In genomic region chr14:76931629-76932402, GRCh38 we compare ENCODE assay signal across 20 cellular contexts.
DNase-seq lines count a peak whose midpoint lies in the region; ATAC-seq, FAIRE-seq and TF ChIP-seq lines count a peak whose summit lies in the region.
"Had no signal": no experiment of that assay in that cellular context is flagged by ENCODE, and none has a peak within 500 bp of the region (broad histone marks: within the 10 kb centered on the region; RNA-seq: fewer than 3 reads in every experiment).

No MANE protein-coding gene starts in this region.

- peak overlapping the region; percentile 56 for H3K27ac Mint-ChIP-seq in activated CD4-positive, alpha-beta T cell treated with anti-CD3 and anti-CD28 coated beads for 36 hours
- H3K27ac Mint-ChIP-seq in effector memory CD8-positive, alpha-beta T cell: peak overlapping the region; percentile 63 to 70

- WGBS in trophoblast cell (ENCODE audit: extremely low coverage, insufficient coverage, insufficient read length): no CpG with 5 or more reads among the region's 9 CpGs

- peak; percentile 93 for FAIRE-seq in HTR-8/SVneo (lab: Jason Lieb, UNC)
- FAIRE-seq: G401.6, pancreas had no signal

- H3K9ac ChIP-seq in trophoblast cell (ENCODE audit: low read length): peak overlapping the region; percentile 30
- H3K9ac ChIP-seq in PC-3 (ENCODE audit: low read length): no peak overlapping the region

- no peak overlapping the region for H3K4me3 Mint-ChIP-seq in activated CD4-positive, alpha-beta T cell treated with anti-CD3 and anti-CD28 coated beads for 36 hours
- H3K4me3 Mint-ChIP-seq in effector memory CD8-positive, alpha-beta T cell: peak overlapping the region in 1 of 2 donors; percentile 36

- in situ Hi-C loops in HAP-1 (cut with MboI; ENCODE audit: low sequenced_read_pairs): no loop called here

- no peak overlapping the region for H4K12ac ChIP-seq in trophoblast cell (ENCODE audit: low read depth, low read length)

- POLR2A ChIA-PET in activated CD4-positive, alpha-beta T cell treated with anti-CD3 and anti-CD28 coated beads for 36 hours (lab: Charles Lee): interaction anchor here (1.6 kb wide), 1 partner anchor 11 kb away, joined by 3 read pairs; no protein-coding TSS in a partner anchor
- POLR2A ChIA-PET in PC-3 (lab: Charles Lee; ENCODE audit: unreplicated experiment): no interaction called here

- H3K27me3 ChIP-seq in trophoblast cell (ENCODE audit: insufficient read depth, low read length) (no peaks in the 10 kb centered on the region), PC-3 (ENCODE audit: low read length) (no peaks in the 10 kb centered on the region), HAP-1 (ENCODE audit: low read depth) (no peaks in the 10 kb centered on the region)
- H3K27me3 ChIP-seq: body of pancreas, pancreas, upper lobe of right lung had no signal

- no peaks in the 10 kb centered on the region for H3K9me2 ChIP-seq in PC-3 (replicated peaks; ENCODE audit: low read length)

- H3K4me1 ChIP-seq in trophoblast cell (ENCODE audit: control insufficient read depth in 1 of 2, insufficient read depth in 2 of 2, low read length in 2 of 2) (peaks cover 0 to 3% of the 10 kb centered on the region in 2 experiments), PC-3 (ENCODE audit: insufficient read depth, low read length) (no peaks in the 10 kb centered on the region), HAP-1 (peaks cover 6% of the 10 kb centered on the region)
- H3K4me1 ChIP-seq: body of pancreas, pancreas had no signal

- H3K36me3 Mint-ChIP-seq in activated CD4-positive, alpha-beta T cell treated with anti-CD3 and anti-CD28 coated beads for 36 hours (ENCODE audit: low read depth): no peaks in the 10 kb centered on the region
- H3K36me3 Mint-ChIP-seq in effector memory CD8-positive, alpha-beta T cell (ENCODE audit: insufficient read depth): peaks cover 6% of the 10 kb centered on the region

- H3K14ac ChIP-seq in trophoblast cell (ENCODE audit: low read length): no peak overlapping the region

- no peak for DNase-seq in activated CD4-positive, alpha-beta T cell treated with anti-CD3 and anti-CD28 coated beads for 36 hours
- no peak for DNase-seq in activated CD4-positive, alpha-beta T cell treated with anti-CD3 and anti-CD28 coated beads, Interleukin-2, amount 50 U/mL, for 48 hours
- DNase-seq in HTR-8/SVneo (ENCODE audit: insufficient read length, low spot score): no peak
- DNase-seq in effector memory CD8-positive, alpha-beta T cell: no peak
- DNase-seq in trophoblast cell: no peak
- DNase-seq in PC-3: no peak
- no peak for DNase-seq in HAP-1 (ENCODE audit: low spot score in 2 of 2)
- DNase-seq: activated CD4-positive, alpha-beta T cell treated with anti-CD3 and anti-CD28 coated beads for 4 hours; body of pancreas; dermis blood vessel endothelial cell; islet precursor cell; MV-4-11; NK-92 treated with Interleukin-12 subunit alpha and Interleukin-12 subunit beta, amount 100 ng/mL, for 24 hours; pancreas; stimulated activated naive CD4-positive, alpha-beta T cell; upper lobe of right lung had no signal

- H3K27ac ChIP-seq in trophoblast cell (ENCODE audit: low read depth, low read length) (no peak overlapping the region), PC-3 (ENCODE audit: low read length) (no peak overlapping the region)
- H3K27ac ChIP-seq: body of pancreas, pancreas, upper lobe of right lung had no signal

- no peak overlapping the region for H3K4ac ChIP-seq in trophoblast cell (ENCODE audit: low read depth, low read length)

- intact Hi-C loops in activated CD4-positive, alpha-beta T cell treated with anti-CD3 and anti-CD28 coated beads for 36 hours (cut with DNase I, micrococcal nuclease): no loop called here
- intact Hi-C loops in PC-3 (cut with micrococcal nuclease): no loop called here

- H3K4me3 ChIP-seq in trophoblast cell (ENCODE audit: low read depth, low read length) (no peak overlapping the region), PC-3 (ENCODE audit: low read length) (no peak overlapping the region), HAP-1 (no peak overlapping the region)
- H3K4me3 ChIP-seq: body of pancreas, pancreas, upper lobe of right lung had no signal

- CTCF ChIA-PET in activated CD4-positive, alpha-beta T cell treated with anti-CD3 and anti-CD28 coated beads for 36 hours (lab: Charles Lee): interaction anchor here (0.7 to 1.2 kb wide), 3 partner anchors 11 to 137 kb away, joined by 3 to 4 read pairs (median 4); no protein-coding TSS in a partner anchor
- CTCF ChIA-PET in PC-3 (lab: Charles Lee): no interaction called here

- no peak overlapping the region for H3K4me2 ChIP-seq in trophoblast cell (ENCODE audit: low read length)
- H3K4me2 ChIP-seq in PC-3 (ENCODE audit: low read length): no peak overlapping the region

- H2BK120ac ChIP-seq in trophoblast cell (ENCODE audit: insufficient read depth, low read length, poor library complexity): no peak overlapping the region

- no TSS peak for BruUV-seq in PC-3 (replicated peaks; lab: Mats Ljungman, UMichigan)

- no peak overlapping the region for H3K23ac ChIP-seq in trophoblast cell (ENCODE audit: low read length)

- H2AK5ac ChIP-seq in trophoblast cell (ENCODE audit: low read length): no peak overlapping the region

- no peak overlapping the region for H3K18ac ChIP-seq in trophoblast cell (ENCODE audit: low read length)

- no peaks in the 10 kb centered on the region for H4K20me1 ChIP-seq in PC-3 (ENCODE audit: low read length)

- no peak overlapping the region for H4K91ac ChIP-seq in trophoblast cell (ENCODE audit: low read depth, low read length)

- no peaks in the 10 kb centered on the region for H3K79me2 ChIP-seq in trophoblast cell (ENCODE audit: control insufficient read depth, insufficient read depth, low read length, poor library complexity)
- no peaks in the 10 kb centered on the region for H3K79me2 ChIP-seq in PC-3 (ENCODE audit: low read length)

- H3K36me3 ChIP-seq in trophoblast cell (ENCODE audit: control insufficient read depth in 1 of 2, insufficient read depth in 2 of 2, low read length in 2 of 2) (no peaks in the 10 kb centered on the region), PC-3 (ENCODE audit: low read depth, low read length) (no peaks in the 10 kb centered on the region), HAP-1 (replicated peaks) (no peaks in the 10 kb centered on the region)
- H3K36me3 ChIP-seq: pancreas, upper lobe of right lung had no signal

- no peak overlapping the region for H4K8ac ChIP-seq in trophoblast cell (ENCODE audit: low read depth, low read length)

- H2BK12ac ChIP-seq in trophoblast cell (ENCODE audit: low read length): no peak overlapping the region

- no peaks in the 10 kb centered on the region for H3K9me3 Mint-ChIP-seq in activated CD4-positive, alpha-beta T cell treated with anti-CD3 and anti-CD28 coated beads for 36 hours (ENCODE audit: low read depth)
- no peaks in the 10 kb centered on the region for H3K9me3 Mint-ChIP-seq in effector memory CD8-positive, alpha-beta T cell

- no peak for ATAC-seq in activated CD4-positive, alpha-beta T cell treated with anti-CD3 and anti-CD28 coated beads for 36 hours
- no peak for ATAC-seq in effector memory CD8-positive, alpha-beta T cell (replicated peaks)
- ATAC-seq in PC-3 (no peak), HG03378 (IDR thresholded peaks at IDR 0.05; ENCODE audit: unreplicated experiment) (no peak)
- ATAC-seq: body of pancreas, esophagus mucosa, HCT116, pancreas, upper lobe of right lung had no signal

- no peaks in the 10 kb centered on the region for H3F3A ChIP-seq in PC-3 (ENCODE audit: low read length, unreplicated experiment)

- H2AFZ ChIP-seq in trophoblast cell (ENCODE audit: insufficient read depth, low read length, poor library complexity) (no peak overlapping the region), PC-3 (ENCODE audit: low read length) (no peak overlapping the region)

- H3K27me3 Mint-ChIP-seq in activated CD4-positive, alpha-beta T cell treated with anti-CD3 and anti-CD28 coated beads for 36 hours: no peaks in the 10 kb centered on the region
- H3K27me3 Mint-ChIP-seq in effector memory CD8-positive, alpha-beta T cell: no peaks in the 10 kb centered on the region

- no peaks in the 10 kb centered on the region for H3K9me3 ChIP-seq in trophoblast cell (ENCODE audit: insufficient read depth, low read depth, low read length)
- H3K9me3 ChIP-seq in PC-3 (ENCODE audit: low read length): no peaks in the 10 kb centered on the region
- no peaks in the 10 kb centered on the region for H3K9me3 ChIP-seq in HAP-1
- H3K9me3 ChIP-seq: body of pancreas, pancreas, upper lobe of right lung had no signal

- peaks cover 65% of the 10 kb centered on the region for H3K4me1 Mint-ChIP-seq in activated CD4-positive, alpha-beta T cell treated with anti-CD3 and anti-CD28 coated beads for 36 hours
- H3K4me1 Mint-ChIP-seq in effector memory CD8-positive, alpha-beta T cell (ENCODE audit: low read depth in 2 of 2): peaks cover 38 to 45% of the 10 kb centered on the region in 2 donors

- H3K79me1 ChIP-seq in trophoblast cell (ENCODE audit: low read length): no peaks in the 10 kb centered on the region

- H2BK5ac ChIP-seq in trophoblast cell (ENCODE audit: low read depth, low read length, poor library complexity): no peak overlapping the region

- no peak for TF ChIP-seq CTCF in PC-3 (conservative IDR thresholded peaks at IDR 0.05; ENCODE audit: low read depth, low read length)
